ENCODE assay signal across 8 cellular contexts in the genomic region with DNA sequence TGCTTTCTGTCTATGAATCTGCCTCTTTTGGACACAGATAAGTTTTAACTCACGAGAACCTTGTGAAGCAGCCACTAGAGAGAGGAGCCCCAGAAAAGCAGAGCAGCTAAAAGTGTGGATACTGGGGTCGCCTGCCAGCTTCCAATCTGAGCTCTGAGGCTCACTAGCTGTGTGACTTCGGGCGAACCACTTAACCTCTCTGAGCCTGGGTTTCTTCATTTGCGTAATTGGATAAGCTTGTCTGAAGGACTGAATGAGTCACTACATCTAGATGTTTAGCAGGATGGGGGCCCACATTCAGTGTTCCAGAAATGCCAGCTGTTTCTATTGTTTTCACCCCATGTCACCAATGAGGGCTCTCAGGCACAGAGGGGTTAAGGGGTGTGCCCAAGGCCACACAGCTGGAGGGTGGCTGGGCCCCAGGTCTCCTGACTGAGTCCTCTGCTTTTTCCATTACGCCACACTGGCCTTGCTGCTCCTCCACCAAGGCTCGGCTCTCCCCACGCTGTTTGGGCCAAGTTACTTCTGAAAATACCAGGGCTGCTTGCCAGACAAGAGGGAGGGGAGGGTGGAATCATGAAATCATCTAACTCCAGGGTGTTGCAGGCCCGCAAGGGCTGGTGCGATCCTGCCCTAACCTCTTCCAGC. TPM values are rescaled to one million over a fixed set of nuclear protein-coding genes. Genes with fewer than 3 reads are reported as not detected.
DNase-seq lines count a peak whose midpoint lies in the region; ATAC-seq and TF ChIP-seq lines count a peak whose summit lies in the region.

No MANE protein-coding gene starts in this region.

- no peaks in the 10 kb centered on the region for H3K9me3 ChIP-seq in left lung

- H3K4me3 ChIP-seq in left lung, result no peak overlapping the region

- peak overlapping the region; percentile 86 for H3K27ac ChIP-seq in caudate nucleus (ENCODE audit: low read depth, low read length)
- peak overlapping the region; percentile 78 to 85 for H3K27ac ChIP-seq in left lung
- H3K27ac ChIP-seq in substantia nigra (ENCODE audit: low read depth, low read length, poor library complexity, severe bottlenecking), result peak overlapping the region; percentile 91

- in situ Hi-C loops in KBM-7 (cut with MboI; ENCODE audit: low pct_unique_long_range_greater_than_20kb, low sequenced_read_pairs), result no loop called here

- TF ChIP-seq EP300 in Ishikawa (IDR thresholded peaks at IDR 0.05; ENCODE audit: borderline replicate concordance), result peak; percentile 88

- ATAC-seq in left lung, result peak; percentile 83

- H3K27me3 ChIP-seq in left lung, result no peaks in the 10 kb centered on the region

- peak; percentile 29; the same call in 1 of the 2 replicates for TF ChIP-seq RAD21 in Ishikawa (IDR thresholded peaks at IDR 0.05; ENCODE audit: low read depth)

- intact Hi-C loops in left lung (cut with DNase I), result no loop called here

- peaks cover 45 to 86% of the 10 kb centered on the region in 2 donors for H3K4me1 ChIP-seq in left lung

- TF ChIP-seq CTCF in left lung (IDR thresholded peaks at IDR 0.05), result no peak

- peak in 48 of 61 donors; percentile 15 to 78 (median 58) for DNase-seq in caudate nucleus (lab: John Stamatoyannopoulos, UW)
- DNase-seq in left lung, result peak in 1 of 2 donors; percentile 93
- peak in 41 of 49 donors; percentile 30 to 87 (median 63) for DNase-seq in substantia nigra (lab: John Stamatoyannopoulos, UW)
- no peak for DNase-seq in effector CD8-positive, alpha-beta T cell (lab: John Stamatoyannopoulos, UW)
- DNase-seq in KBM-7, result no peak
- DNase-seq in activated CD4-positive, alpha-beta T cell treated with anti-CD3 and anti-CD28 coated beads for 48 hours, result no peak
- no peak for DNase-seq in NCI-H1092 treated with DMSO at 0.1 percent for 48 hours (lab: John Stamatoyannopoulos, UW)

- H3K36me3 ChIP-seq in left lung, result peaks cover 0 to 11% of the 10 kb centered on the region in 2 donors

TF ChIP-seq in Ishikawa, 13 proteins besides CTCF, POLR2A, EP300 and RAD21:
- TF ChIP-seq TAF1 (IDR thresholded peaks at IDR 0.05; ENCODE audit: low read depth) (no peak), YY1 (IDR thresholded peaks at IDR 0.05; ENCODE audit: low read depth) (no peak), CREB1 (IDR thresholded peaks at IDR 0.05; ENCODE audit: low read depth) (0 out of 2 replicates have a peak, but pooled peaks have one; percentile 37), NFIC (IDR thresholded peaks at IDR 0.05) (peak; percentile 92), TCF12 (IDR thresholded peaks at IDR 0.05; ENCODE audit: low read depth) (peak; percentile 91), EGR1 (IDR thresholded peaks at IDR 0.05) (no peak), ZBTB7A (IDR thresholded peaks at IDR 0.05; ENCODE audit: low read depth) (no peak), TEAD4 (IDR thresholded peaks at IDR 0.05) (peak; percentile 65), CEBPB (IDR thresholded peaks at IDR 0.05) (peak; percentile 6), REST (IDR thresholded peaks at IDR 0.05; ENCODE audit: low read depth) (no peak), FOXM1 (IDR thresholded peaks at IDR 0.05; ENCODE audit: borderline replicate concordance, low read depth) (peak; percentile 58; the same call in 1 of the 2 replicates), USF1 (IDR thresholded peaks at IDR 0.05) (no peak)
- TF ChIP-seq, protein P1, sequence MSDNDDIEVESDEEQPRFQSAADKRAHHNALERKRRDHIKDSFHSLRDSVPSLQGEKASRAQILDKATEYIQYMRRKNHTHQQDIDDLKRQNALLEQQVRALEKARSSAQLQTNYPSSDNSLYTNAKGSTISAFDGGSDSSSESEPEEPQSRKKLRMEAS (IDR thresholded peaks at IDR 0.05), result peak; percentile 68

RNA-seq across cellular contexts. Expression of gene SH3PXD2B, which starts 36.2 kb away (rescaled TPM):
- total RNA-seq in left lung, result 10 to 100 TPM; 50.7 to 57.5 TPM

Comparison
In these comparisons a context has a peak if more than half of its experiments do, and no peak if none do; other contexts are left out.
1. DNase-seq: peak in caudate nucleus (48 of 61) and substantia nigra (41 of 49); none in effector CD8-positive, alpha-beta T cell (single experiment), KBM-7 (single experiment), activated CD4-positive, alpha-beta T cell treated with anti-CD3 and anti-CD28 coated beads for 48 hours (single experiment) and NCI-H1092 treated with DMSO at 0.1 percent for 48 hours (single experiment).
2. Peak in every context shown above with its lines, with median percentiles within 50 percentile points of each other: H3K27ac ChIP-seq.